In genomic region chr19:12639901-12640613, GRCh38 we compare ENCODE assay signal across 1 cellular context.
TF ChIP-seq lines count a peak whose summit lies in the region.

No MANE protein-coding gene starts in this region.

TF ChIP-seq in K562, 482 proteins besides CTCF, POLR2A, EP300 and RAD21 (continued from another document):
- TF ChIP-seq RFX7 (CRISPR knock-in tag; IDR thresholded peaks at IDR 0.05): no peak
- TF ChIP-seq, protein P1, sequence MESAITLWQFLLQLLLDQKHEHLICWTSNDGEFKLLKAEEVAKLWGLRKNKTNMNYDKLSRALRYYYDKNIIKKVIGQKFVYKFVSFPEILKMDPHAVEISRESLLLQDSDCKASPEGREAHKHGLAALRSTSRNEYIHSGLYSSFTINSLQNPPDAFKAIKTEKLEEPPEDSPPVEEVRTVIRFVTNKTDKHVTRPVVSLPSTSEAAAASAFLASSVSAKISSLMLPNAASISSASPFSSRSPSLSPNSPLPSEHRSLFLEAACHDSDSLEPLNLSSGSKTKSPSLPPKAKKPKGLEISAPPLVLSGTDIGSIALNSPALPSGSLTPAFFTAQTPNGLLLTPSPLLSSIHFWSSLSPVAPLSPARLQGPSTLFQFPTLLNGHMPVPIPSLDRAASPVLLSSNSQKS (CRISPR knock-in tag; IDR thresholded peaks at IDR 0.05): no peak
- TF ChIP-seq RCOR1 (IDR thresholded peaks at IDR 0.05; ENCODE audit: borderline replicate concordance in 1 of 2, low read depth in 2 of 2, low read length in 2 of 2): peak in 1 of 2 experiments; percentile 48; a peak in 1 of 4 replicates
- TF ChIP-seq ZBTB11 (CRISPR knock-in tag; IDR thresholded peaks at IDR 0.05): no peak
- TF ChIP-seq ZBTB8A (IDR thresholded peaks at IDR 0.05; ENCODE audit: partially characterized antibody): no peak
- no peak for TF ChIP-seq GTF2A2 (tag; IDR thresholded peaks at IDR 0.05)
- TF ChIP-seq, protein P2, sequence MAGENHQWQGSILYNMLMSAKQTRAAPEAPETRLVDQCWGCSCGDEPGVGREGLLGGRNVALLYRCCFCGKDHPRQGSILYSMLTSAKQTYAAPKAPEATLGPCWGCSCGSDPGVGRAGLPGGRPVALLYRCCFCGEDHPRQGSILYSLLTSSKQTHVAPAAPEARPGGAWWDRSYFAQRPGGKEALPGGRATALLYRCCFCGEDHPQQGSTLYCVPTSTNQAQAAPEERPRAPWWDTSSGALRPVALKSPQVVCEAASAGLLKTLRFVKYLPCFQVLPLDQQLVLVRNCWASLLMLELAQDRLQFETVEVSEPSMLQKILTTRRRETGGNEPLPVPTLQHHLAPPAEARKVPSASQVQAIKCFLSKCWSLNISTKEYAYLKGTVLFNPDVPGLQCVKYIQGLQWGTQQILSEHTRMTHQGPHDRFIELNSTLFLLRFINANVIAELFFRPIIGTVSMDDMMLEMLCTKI (IDR thresholded peaks at IDR 0.05; ENCODE audit: partially characterized antibody): no peak
- peak; percentile 20; the same call in 1 of the 2 replicates for TF ChIP-seq NFIC (IDR thresholded peaks at IDR 0.05)
- TF ChIP-seq MAFF (IDR thresholded peaks at IDR 0.05; ENCODE audit: low read length): no peak
- TF ChIP-seq PPARD (CRISPR knock-in tag; IDR thresholded peaks at IDR 0.05): no peak
- TF ChIP-seq FOXP1 (CRISPR knock-in tag; IDR thresholded peaks at IDR 0.05): peak; percentile 89; the same call in 1 of the 2 replicates
- peak; percentile 24; the same call in 1 of the 2 replicates for TF ChIP-seq SPI1 (IDR thresholded peaks at IDR 0.05; ENCODE audit: borderline replicate concordance, low read depth, low read length)
- TF ChIP-seq KLF6 (CRISPR knock-in tag; IDR thresholded peaks at IDR 0.05; ENCODE audit: borderline replicate concordance): no peak
- peak; percentile 69; the same call in 1 of the 2 replicates for TF ChIP-seq XRCC5 (IDR thresholded peaks at IDR 0.05; ENCODE audit: low read depth, low read length)
- TF ChIP-seq CBX2 (IDR thresholded peaks at IDR 0.05; ENCODE audit: insufficient read depth, low read length, poor library complexity, severe bottlenecking): no peak
- TF ChIP-seq, protein P3, sequence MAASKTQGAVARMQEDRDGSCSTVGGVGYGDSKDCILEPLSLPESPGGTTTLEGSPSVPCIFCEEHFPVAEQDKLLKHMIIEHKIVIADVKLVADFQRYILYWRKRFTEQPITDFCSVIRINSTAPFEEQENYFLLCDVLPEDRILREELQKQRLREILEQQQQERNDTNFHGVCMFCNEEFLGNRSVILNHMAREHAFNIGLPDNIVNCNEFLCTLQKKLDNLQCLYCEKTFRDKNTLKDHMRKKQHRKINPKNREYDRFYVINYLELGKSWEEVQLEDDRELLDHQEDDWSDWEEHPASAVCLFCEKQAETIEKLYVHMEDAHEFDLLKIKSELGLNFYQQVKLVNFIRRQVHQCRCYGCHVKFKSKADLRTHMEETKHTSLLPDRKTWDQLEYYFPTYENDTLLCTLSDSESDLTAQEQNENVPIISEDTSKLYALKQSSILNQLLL (CRISPR knock-in tag; IDR thresholded peaks at IDR 0.05; ENCODE audit: borderline replicate concordance): no peak
- TF ChIP-seq ZNF609 (CRISPR knock-in tag; IDR thresholded peaks at IDR 0.05; ENCODE audit: borderline replicate concordance): no peak
- no peak; a peak in 1 of 4 replicates for TF ChIP-seq SIN3A (IDR thresholded peaks at IDR 0.05; ENCODE audit: borderline replicate concordance in 2 of 2, control insufficient read depth in 1 of 2, low read depth in 2 of 2, low read length in 2 of 2)
- TF ChIP-seq PRPF4 (IDR thresholded peaks at IDR 0.05; ENCODE audit: insufficient read depth, low read depth, low read length, poor library complexity, severe bottlenecking): no peak
- no peak for TF ChIP-seq ZC3H4 (CRISPR knock-in tag; IDR thresholded peaks at IDR 0.05; ENCODE audit: borderline replicate concordance)
- TF ChIP-seq SMC3 (conservative IDR thresholded peaks at IDR 0.05; ENCODE audit: insufficient read depth, low read depth, low read length): peak; percentile 58; the same call in 1 of the 2 replicates
- TF ChIP-seq NFE2L1 (tag; IDR thresholded peaks at IDR 0.05; ENCODE audit: borderline replicate concordance, low read depth): no peak
- TF ChIP-seq RAD51 (IDR thresholded peaks at IDR 0.05; ENCODE audit: borderline replicate concordance, low read depth): no peak; the same call in 1 of the 2 replicates
- peak; percentile 68 for TF ChIP-seq MEIS2 (IDR thresholded peaks at IDR 0.05; ENCODE audit: partially characterized antibody)
- no peak for TF ChIP-seq ZNF431 (CRISPR knock-in tag; IDR thresholded peaks at IDR 0.05)
- peak; percentile 82; the same call in 1 of the 2 replicates for TF ChIP-seq CBFB (CRISPR knock-in tag; IDR thresholded peaks at IDR 0.05)
- TF ChIP-seq MCM3 (IDR thresholded peaks at IDR 0.05): no peak
- TF ChIP-seq CTCFL (IDR thresholded peaks at IDR 0.05; ENCODE audit: borderline replicate concordance, insufficient read depth, low read depth, low read length, poor library complexity, severe bottlenecking): peak; percentile 67
- no peak for TF ChIP-seq ZNF507 (tag; conservative IDR thresholded peaks at IDR 0.05)
- TF ChIP-seq POLR2G (IDR thresholded peaks at IDR 0.05; ENCODE audit: low read depth, low read length): peak; percentile 63
- TF ChIP-seq TSC22D4 (tag; IDR thresholded peaks at IDR 0.05): no peak
